ENCODE assay signal across 8 cellular contexts in genomic region chr19:29715695-29716581, GRCh38. TPM values are rescaled to one million over a fixed set of nuclear protein-coding genes. Genes with fewer than 3 reads are reported as not detected.
A peak's percentile ranks its signal among the peaks of the same experiment; 100 is the strongest.
DNase-seq lines count a peak whose midpoint lies in the region; ATAC-seq and TF ChIP-seq lines count a peak whose summit lies in the region.

No MANE protein-coding gene starts in this region.

- H3K4me3 ChIP-seq in BE2C (ENCODE audit: low read depth, low read length) (peak overlapping the region; percentile 95), choroid plexus epithelial cell (ENCODE audit: low read depth, low read length) (peak overlapping the region; percentile 82), mononuclear cell (ENCODE audit: low read length) (peak overlapping the region; percentile 89)

- TF ChIP-seq CTCF in BE2C (IDR thresholded peaks at IDR 0.05; ENCODE audit: low read depth, low read length), result no peak
- no peak for TF ChIP-seq CTCF in choroid plexus epithelial cell (conservative IDR thresholded peaks at IDR 0.05; ENCODE audit: low read depth, low read length)

- DNase-seq in BE2C (no peak), NCI-H69 (lab: John Stamatoyannopoulos, UW) (peak; percentile 40), choroid plexus epithelial cell (ENCODE audit: low read depth) (peak; percentile 14), NCI-H2196 (lab: John Stamatoyannopoulos, UW; ENCODE audit: unreplicated experiment) (no peak), KG1 (lab: John Stamatoyannopoulos, UW) (no peak), GM03348 (ENCODE audit: low spot score) (no peak)

- H3K4me1 ChIP-seq in BE2C (peaks cover 3% of the 10 kb centered on the region; the same call in 1 of the 2 replicates), mononuclear cell (ENCODE audit: insufficient read depth, low read length) (peaks cover 49% of the 10 kb centered on the region)

- H3K27me3 ChIP-seq in BE2C, result no peaks in the 10 kb centered on the region
- no peaks in the 10 kb centered on the region for H3K27me3 ChIP-seq in mononuclear cell (ENCODE audit: insufficient read depth, low read length)

- H3K9me3 ChIP-seq in BE2C (no peaks in the 10 kb centered on the region), mononuclear cell (ENCODE audit: low read depth, low read length) (no peaks in the 10 kb centered on the region)

- H3K36me3 ChIP-seq in BE2C, result no peaks in the 10 kb centered on the region

- ATAC-seq in GM19395 (IDR thresholded peaks at IDR 0.05; ENCODE audit: unreplicated experiment), result peak; percentile 20

RNA-seq across cellular contexts. Expression of gene C19orf12, which starts 0.9 kb away (rescaled TPM):
- 32.4 TPM for polyA plus RNA-seq in BE2C (2012; ENCODE audit: insufficient read depth, insufficient read length, low read depth)
- total RNA-seq in mononuclear cell, result 8.8 TPM

RNA-seq across cellular contexts. Expression of gene PLEKHF1, which starts 50.7 kb away (rescaled TPM):
- polyA plus RNA-seq in BE2C (2012; ENCODE audit: insufficient read depth, insufficient read length, low read depth), result 0.79 TPM
- total RNA-seq in mononuclear cell, result 13.1 TPM

Comparison
In these comparisons a context has a peak if more than half of its experiments do, and no peak if none do; other contexts are left out.
1. DNase-seq: peak in NCI-H69 (single experiment) and choroid plexus epithelial cell (single experiment); none in BE2C (single experiment), NCI-H2196 (single experiment), KG1 (single experiment) and GM03348 (single experiment).
2. Peak in every context shown above with its lines, with median percentiles within 50 percentile points of each other: H3K4me3 ChIP-seq.